2 cellular contexts compared by ENCODE assay signal in the genomic region with DNA sequence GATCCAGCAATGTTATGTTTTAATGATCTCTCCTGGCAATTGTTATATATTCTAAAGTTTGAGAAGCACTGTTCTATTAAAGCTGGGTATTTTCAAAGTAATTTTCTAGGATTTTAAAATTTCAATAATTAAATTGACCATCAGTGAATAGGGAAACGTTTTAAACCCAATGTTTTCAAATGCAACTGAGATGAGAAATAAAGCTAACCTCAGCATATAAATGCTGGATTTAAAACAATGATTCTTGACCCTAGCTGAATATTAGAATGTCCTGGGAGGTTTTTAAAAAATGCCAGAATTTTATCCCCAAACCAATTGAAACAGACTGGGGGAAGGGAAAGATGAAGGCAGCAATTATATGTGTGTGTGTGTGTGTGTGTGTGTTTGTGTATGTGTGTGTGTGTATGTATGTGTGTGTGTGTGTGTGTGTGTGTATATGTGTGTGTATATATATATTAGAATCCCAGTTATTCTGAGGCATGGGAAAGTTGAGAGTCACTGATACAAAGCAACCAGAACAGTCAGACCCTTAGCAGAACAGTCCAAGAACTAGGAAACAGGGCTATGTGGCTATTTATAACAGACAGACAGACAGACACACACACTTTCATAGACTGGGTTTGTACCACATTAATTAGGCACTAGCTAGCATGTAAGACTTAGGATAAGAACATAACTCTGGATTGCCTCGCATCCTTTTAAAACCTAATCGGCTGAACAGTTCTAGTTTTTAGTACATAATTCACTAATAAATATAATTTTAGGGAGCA.
TF ChIP-seq lines count a peak whose summit lies in the region.

No MANE protein-coding gene starts in this region.

TF ChIP-seq in GM23338, 12 proteins besides CTCF, POLR2A, EP300 and RAD21 (continues in another document):
- TF ChIP-seq NANOG (IDR thresholded peaks at IDR 0.05; ENCODE audit: borderline replicate concordance) (no peak), STAT1 (IDR thresholded peaks at IDR 0.05; ENCODE audit: unreplicated experiment) (no peak), POLR2AphosphoS5 (IDR thresholded peaks at IDR 0.05; ENCODE audit: low read depth) (no peak), ZNF331 (CRISPR knock-in tag; IDR thresholded peaks at IDR 0.05; ENCODE audit: low read depth) (no peak), ZNF114 (CRISPR knock-in tag; IDR thresholded peaks at IDR 0.05) (no peak), JUNB (IDR thresholded peaks at IDR 0.05; ENCODE audit: unreplicated experiment) (no peak), EZH2 (IDR thresholded peaks at IDR 0.05; ENCODE audit: low read depth, unreplicated experiment) (no peak), ZNF462 (CRISPR knock-in tag; IDR thresholded peaks at IDR 0.05) (no peak), CREB1 (CRISPR knock-in tag; IDR thresholded peaks at IDR 0.05; ENCODE audit: low read depth) (no peak), EZH2phosphoT487 (IDR thresholded peaks at IDR 0.05; ENCODE audit: unreplicated experiment) (no peak)
- TF ChIP-seq, protein P1, sequence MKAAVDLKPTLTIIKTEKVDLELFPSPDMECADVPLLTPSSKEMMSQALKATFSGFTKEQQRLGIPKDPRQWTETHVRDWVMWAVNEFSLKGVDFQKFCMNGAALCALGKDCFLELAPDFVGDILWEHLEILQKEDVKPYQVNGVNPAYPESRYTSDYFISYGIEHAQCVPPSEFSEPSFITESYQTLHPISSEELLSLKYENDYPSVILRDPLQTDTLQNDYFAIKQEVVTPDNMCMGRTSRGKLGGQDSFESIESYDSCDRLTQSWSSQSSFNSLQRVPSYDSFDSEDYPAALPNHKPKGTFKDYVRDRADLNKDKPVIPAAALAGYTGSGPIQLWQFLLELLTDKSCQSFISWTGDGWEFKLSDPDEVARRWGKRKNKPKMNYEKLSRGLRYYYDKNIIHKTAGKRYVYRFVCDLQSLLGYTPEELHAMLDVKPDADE (IDR thresholded peaks at IDR 0.05) = no peak

TF ChIP-seq in IMR-90, 13 proteins besides CTCF, POLR2A, EP300 and RAD21:
- no peak for TF ChIP-seq RFX5 (IDR thresholded peaks at IDR 0.05; ENCODE audit: low read depth, low read length)
- peak; percentile 42 for TF ChIP-seq MAFK (IDR thresholded peaks at IDR 0.05; ENCODE audit: low read depth, low read length)
